Comparison of ENCODE assay signal across 21 cellular contexts in genomic region chr1:15605398-15606080, GRCh38. TPM values are rescaled to one million over a fixed set of nuclear protein-coding genes. Genes with fewer than 3 reads are reported as not detected.
DNase-seq lines count a peak whose midpoint lies in the region; ATAC-seq, FAIRE-seq and TF ChIP-seq lines count a peak whose summit lies in the region.
"Had no signal": no experiment of that assay in that cellular context is flagged by ENCODE, and none has a peak within 500 bp of the region (broad histone marks: within the 10 kb centered on the region; RNA-seq: fewer than 3 reads in every experiment).

No MANE protein-coding gene starts in this region.

- no peak for ATAC-seq in T-helper 17 cell

- H3K9me3 ChIP-seq in hepatocyte (ENCODE audit: low read depth) (no peaks in the 10 kb centered on the region), mucosa of stomach (ENCODE audit: control insufficient read depth, low read length) (no peaks in the 10 kb centered on the region), T-helper 17 cell (ENCODE audit: control insufficient read depth, low read length, poor library complexity, severe bottlenecking) (no peaks in the 10 kb centered on the region)

- H3K9ac ChIP-seq in mucosa of stomach (ENCODE audit: low read length) = peak overlapping the region; percentile 5
- H3K9ac ChIP-seq: BLaER1 treated with 17β-estradiol and CSF1 and Interleukin-3, amounts not matched to agents 10 nM and 100 nM had no signal

- H3K4me3 ChIP-seq in hepatocyte (no peak overlapping the region), mucosa of stomach (ENCODE audit: low read length) (no peak overlapping the region), foreskin fibroblast (ENCODE audit: low read depth in 1 of 2, low read length in 2 of 2) (no peak overlapping the region)
- H3K4me3 ChIP-seq: BLaER1 treated with 17β-estradiol and CSF1 and Interleukin-3, amounts not matched to agents 10 nM and 100 nM had no signal

- peak overlapping the region; percentile 25 for H3K27ac ChIP-seq in hepatocyte
- H3K27ac ChIP-seq: BLaER1 treated with 17β-estradiol and CSF1 and Interleukin-3, amounts not matched to agents 10 nM and 100 nM had no signal

- H3K4me1 Mint-ChIP-seq in T-helper 17 cell = peaks cover 2% of the 10 kb centered on the region

- no peaks in the 10 kb centered on the region for H3K27me3 ChIP-seq in hepatocyte
- no peaks in the 10 kb centered on the region for H3K27me3 ChIP-seq in mucosa of stomach (ENCODE audit: control insufficient read depth, insufficient read depth, low read length)

- H3K27ac Mint-ChIP-seq in T-helper 17 cell = no peak overlapping the region
- H3K27ac Mint-ChIP-seq: CD4-positive, CD25-positive, alpha-beta regulatory T cell; H9 had no signal

- H3K79me2 ChIP-seq in hepatocyte = no peaks in the 10 kb centered on the region

- H2AFZ ChIP-seq in hepatocyte = no peak overlapping the region

- H3K4me1 ChIP-seq in hepatocyte (ENCODE audit: insufficient read depth) = peaks cover 5% of the 10 kb centered on the region
- H3K4me1 ChIP-seq in mucosa of stomach (ENCODE audit: control insufficient read depth, insufficient read depth, low read length) = peaks cover 21% of the 10 kb centered on the region

- no peaks in the 10 kb centered on the region for H3K9me2 ChIP-seq in hepatocyte (replicated peaks; ENCODE audit: insufficient read depth)

- H3K36me3 Mint-ChIP-seq in T-helper 17 cell (ENCODE audit: low read depth) = no peaks in the 10 kb centered on the region
- H3K36me3 Mint-ChIP-seq: CD4-positive, CD25-positive, alpha-beta regulatory T cell had no signal

- H3K36me3 ChIP-seq in hepatocyte (replicated peaks; ENCODE audit: insufficient read depth, low read depth) = no peaks in the 10 kb centered on the region
- no peaks in the 10 kb centered on the region for H3K36me3 ChIP-seq in mucosa of stomach (ENCODE audit: control insufficient read depth, insufficient read depth, low read length)
- H3K36me3 ChIP-seq: BLaER1 treated with 17β-estradiol and CSF1 and Interleukin-3, amounts not matched to agents 10 nM and 100 nM had no signal

- FAIRE-seq in GM19239 (lab: Jason Lieb, UNC) = no peak
- FAIRE-seq: G401.6, GM12891 had no signal

- TF ChIP-seq CTCF in hepatocyte (IDR thresholded peaks at IDR 0.05; ENCODE audit: poor library complexity) = no peak
- no peak for TF ChIP-seq CTCF in foreskin fibroblast (IDR thresholded peaks at IDR 0.05; ENCODE audit: low read depth, low read length)

- no peaks in the 10 kb centered on the region for H3K27me3 Mint-ChIP-seq in T-helper 17 cell
- H3K27me3 Mint-ChIP-seq: CD4-positive, CD25-positive, alpha-beta regulatory T cell had no signal

- no peak overlapping the region for H3K4me3 Mint-ChIP-seq in T-helper 17 cell
- H3K4me3 Mint-ChIP-seq: H9 had no signal

- no peak overlapping the region for H3K4me2 ChIP-seq in hepatocyte
- H3K4me2 ChIP-seq: BLaER1 treated with 17β-estradiol and CSF1 and Interleukin-3, amounts not matched to agents 10 nM and 100 nM had no signal

- 82% methylated on average over 9 of the region's 9 CpGs for WGBS in hepatocyte (ENCODE audit: low lambda C conversion rate, missing lambda C conversion rate)

- H4K20me1 ChIP-seq in hepatocyte (ENCODE audit: insufficient read depth, poor library complexity, severe bottlenecking) = no peaks in the 10 kb centered on the region
- H4K20me1 ChIP-seq: BLaER1 treated with 17β-estradiol and CSF1 and Interleukin-3, amounts not matched to agents 10 nM and 100 nM had no signal

- peak; percentile 79 for DNase-seq in NCI-H510A treated with DMSO at 0.1 percent for 48 hours (lab: John Stamatoyannopoulos, UW)
- no peak for DNase-seq in NCI-H510A (lab: John Stamatoyannopoulos, UW)
- peak; percentile 38 for DNase-seq in NCI-H146 treated with DMSO at 0.1 percent for 48 hours (lab: John Stamatoyannopoulos, UW; ENCODE audit: unreplicated experiment)
- no peak for DNase-seq in hepatocyte (ENCODE audit: low spot score)
- DNase-seq in foreskin fibroblast = no peak
- no peak for DNase-seq in T-helper 17 cell
- DNase-seq in GM19239 (ENCODE audit: insufficient read length, low spot score) = no peak
- DNase-seq: 8988T; AML-193; Calu3; CD4-positive, CD25-positive, alpha-beta regulatory T cell; DMS 273 treated with DMSO at 0.1 percent for 48 hours; DMS79 treated with DMSO at 0.1 percent for 48 hours; EL; GOT3; H9; IMR-90 had no signal

RNA-seq across cellular contexts. Expression of gene DDI2, which starts 11.7 kb away (rescaled TPM):
- total RNA-seq in hepatocyte (27.4 and 40.1 TPM in 2 replicates), T-helper 17 cell (10 to 100 TPM; 27.5 to 31.1 TPM)
- 5.6 and 7.5 TPM in 2 replicates for polyA plus RNA-seq in hepatocyte

RNA-seq across cellular contexts. Expression of gene AGMAT, which starts 20.7 kb away (rescaled TPM):
- total RNA-seq in hepatocyte = 42.9 and 49.9 TPM in 2 replicates
- 19.1 and 28.7 TPM in 2 replicates for polyA plus RNA-seq in hepatocyte
- 1 to 10 TPM; 5.7 to 6.8 TPM for total RNA-seq in T-helper 17 cell

Comparison
In these comparisons a context has a peak if more than half of its experiments do, and no peak if none do; other contexts are left out.
1. DNase-seq: peak in NCI-H510A treated with DMSO at 0.1 percent for 48 hours (single experiment) and NCI-H146 treated with DMSO at 0.1 percent for 48 hours (single experiment); none in NCI-H510A (single experiment), hepatocyte (single experiment), foreskin fibroblast (0 of 2), T-helper 17 cell (0 of 3) and GM19239 (single experiment).